In genomic region chr5:138138949-138139775, GRCh38 we compare ENCODE assay signal across 9 cellular contexts. TPM values are rescaled to one million over a fixed set of nuclear protein-coding genes. Genes with fewer than 3 reads are reported as not detected.
DNase-seq lines count a peak whose midpoint lies in the region; ATAC-seq lines count a peak whose summit lies in the region.
"Had no signal": no experiment of that assay in that cellular context is flagged by ENCODE, and none has a peak within 500 bp of the region (broad histone marks: within the 10 kb centered on the region; RNA-seq: fewer than 3 reads in every experiment).

NME5 (minus strand) TSS chr5:138139428; CDS start chr5:138138780, 648 bp downstream.

- no peaks in the 10 kb centered on the region for H3K9me2 ChIP-seq in GM23248 (ENCODE audit: insufficient read depth)

- H3K4me3 Mint-ChIP-seq in activated CD4-positive, alpha-beta T cell treated with anti-CD3 and anti-CD28 coated beads for 36 hours, result no peak within 1 kb of the TSS
- H3K4me3 Mint-ChIP-seq in activated CD4-positive, alpha-beta T cell treated with anti-CD3 and anti-CD28 coated beads, Interleukin-2, amount 10 ng/mL, durations not matched to agents 24 days and 14 days, result no peak within 1 kb of the TSS
- peak within 1 kb of the TSS; percentile 32 to 49 for H3K4me3 Mint-ChIP-seq in stimulated activated naive CD8-positive, alpha-beta T cell treated with anti-CD3 and anti-CD28 coated beads, Interleukin-15, amount 100 ng/mL, for 72 hours

- H3F3A ChIP-seq in GM23248 (ENCODE audit: insufficient read depth), result no peaks in the 10 kb centered on the region

- intact Hi-C loops in activated CD4-positive, alpha-beta T cell treated with anti-CD3 and anti-CD28 coated beads for 36 hours (cut with DNase I, micrococcal nuclease), result loop anchor here in 1 of 2 experiments (10.0 kb wide), 1 partner anchor 504 kb away; no protein-coding TSS in a partner anchor
- intact Hi-C loops in activated CD4-positive, alpha-beta T cell treated with anti-CD3 and anti-CD28 coated beads, Interleukin-2, amount 10 ng/mL, durations not matched to agents 24 days and 14 days (cut with micrococcal nuclease), result loop anchor here (10.0 kb wide), 1 partner anchor 514 kb away; no protein-coding TSS in a partner anchor
- intact Hi-C loops in left colon (cut with DNase I, micrococcal nuclease), result no loop called here

- no peaks in the 10 kb centered on the region for H3K79me2 ChIP-seq in GM23248 (ENCODE audit: insufficient read depth)

- no peak within 1 kb of the TSS for H3K4me2 ChIP-seq in GM23248 (ENCODE audit: unreplicated experiment)

- H3K36me3 Mint-ChIP-seq in activated CD4-positive, alpha-beta T cell treated with anti-CD3 and anti-CD28 coated beads for 36 hours (ENCODE audit: low read depth), result no peaks in the 10 kb centered on the region
- no peaks in the 10 kb centered on the region for H3K36me3 Mint-ChIP-seq in activated CD4-positive, alpha-beta T cell treated with anti-CD3 and anti-CD28 coated beads, Interleukin-2, amount 10 ng/mL, durations not matched to agents 24 days and 14 days (ENCODE audit: low read depth)
- H3K36me3 Mint-ChIP-seq: CD4-positive, CD25-positive, alpha-beta regulatory T cell had no signal

- no peaks in the 10 kb centered on the region for H3K36me3 ChIP-seq in GM23248 (ENCODE audit: low read depth)

- H3K9me3 ChIP-seq in GM23248 (ENCODE audit: low read depth), result no peaks in the 10 kb centered on the region

- DNase-seq in activated CD4-positive, alpha-beta T cell treated with anti-CD3 and anti-CD28 coated beads for 36 hours, result peak; percentile 30
- DNase-seq in activated CD4-positive, alpha-beta T cell treated with anti-CD3 and anti-CD28 coated beads, Interleukin-2, amount 10 ng/mL, durations not matched to agents 24 days and 14 days, result no peak
- DNase-seq in NCI-H345 (lab: John Stamatoyannopoulos, UW) (peak; percentile 83), dermis blood vessel endothelial cell (peak; percentile 82), left colon (peak; percentile 57 to 58), GM23248 (no peak)
- DNase-seq in stimulated activated naive CD8-positive, alpha-beta T cell treated with anti-CD3 and anti-CD28 coated beads, Interleukin-15, amount 100 ng/mL, for 72 hours, result peak in 1 of 2 donors; percentile 16
- DNase-seq: CD4-positive, CD25-positive, alpha-beta regulatory T cell had no signal

- H3K27ac ChIP-seq in GM23248, result no peak within 1 kb of the TSS

- peaks cover 3% of the 10 kb centered on the region for H3K4me1 Mint-ChIP-seq in activated CD4-positive, alpha-beta T cell treated with anti-CD3 and anti-CD28 coated beads for 36 hours
- no peaks in the 10 kb centered on the region for H3K4me1 Mint-ChIP-seq in activated CD4-positive, alpha-beta T cell treated with anti-CD3 and anti-CD28 coated beads, Interleukin-2, amount 10 ng/mL, durations not matched to agents 24 days and 14 days
- H3K4me1 Mint-ChIP-seq in stimulated activated naive CD8-positive, alpha-beta T cell treated with anti-CD3 and anti-CD28 coated beads, Interleukin-15, amount 100 ng/mL, for 72 hours, result no peaks in the 10 kb centered on the region
- H3K4me1 Mint-ChIP-seq: CD4-positive, CD25-positive, alpha-beta regulatory T cell had no signal

- no peak within 1 kb of the TSS for H3K27ac Mint-ChIP-seq in activated CD4-positive, alpha-beta T cell treated with anti-CD3 and anti-CD28 coated beads for 36 hours
- H3K27ac Mint-ChIP-seq in activated CD4-positive, alpha-beta T cell treated with anti-CD3 and anti-CD28 coated beads, Interleukin-2, amount 10 ng/mL, durations not matched to agents 24 days and 14 days, result no peak within 1 kb of the TSS
- H3K27ac Mint-ChIP-seq in stimulated activated naive CD8-positive, alpha-beta T cell treated with anti-CD3 and anti-CD28 coated beads, Interleukin-15, amount 100 ng/mL, for 72 hours, result no peak within 1 kb of the TSS
- H3K27ac Mint-ChIP-seq: CD4-positive, CD25-positive, alpha-beta regulatory T cell had no signal

- H3K27me3 ChIP-seq in GM23248 (replicated peaks; ENCODE audit: insufficient read depth), result no peaks in the 10 kb centered on the region

- H4K20me1 ChIP-seq in GM23248 (ENCODE audit: insufficient read depth), result no peaks in the 10 kb centered on the region

- in situ Hi-C loops in GM23248 (cut with MboI), result no loop called here

- POLR2A ChIA-PET in activated CD4-positive, alpha-beta T cell treated with anti-CD3 and anti-CD28 coated beads for 36 hours (lab: Charles Lee), result no interaction called here

- no peaks in the 10 kb centered on the region for H3K9me3 Mint-ChIP-seq in activated CD4-positive, alpha-beta T cell treated with anti-CD3 and anti-CD28 coated beads for 36 hours (ENCODE audit: low read depth)
- no peaks in the 10 kb centered on the region for H3K9me3 Mint-ChIP-seq in activated CD4-positive, alpha-beta T cell treated with anti-CD3 and anti-CD28 coated beads, Interleukin-2, amount 10 ng/mL, durations not matched to agents 24 days and 14 days
- no peaks in the 10 kb centered on the region for H3K9me3 Mint-ChIP-seq in stimulated activated naive CD8-positive, alpha-beta T cell treated with anti-CD3 and anti-CD28 coated beads, Interleukin-15, amount 100 ng/mL, for 72 hours

- H3K4me3 ChIP-seq in GM23248, result no peak within 1 kb of the TSS

- 39 to 40% methylated on average over 31 of the region's 31 CpGs for WGBS in GM23248 (ENCODE audit: low coverage in 1 of 2, low lambda C conversion rate in 2 of 2, missing lambda C conversion rate in 2 of 2), 2 experiments

- no peak within 1 kb of the TSS for H2AFZ ChIP-seq in GM23248

- peaks cover 4% of the 10 kb centered on the region for H3K27me3 Mint-ChIP-seq in activated CD4-positive, alpha-beta T cell treated with anti-CD3 and anti-CD28 coated beads for 36 hours
- H3K27me3 Mint-ChIP-seq in activated CD4-positive, alpha-beta T cell treated with anti-CD3 and anti-CD28 coated beads, Interleukin-2, amount 10 ng/mL, durations not matched to agents 24 days and 14 days, result peaks cover 23% of the 10 kb centered on the region
- H3K27me3 Mint-ChIP-seq in stimulated activated naive CD8-positive, alpha-beta T cell treated with anti-CD3 and anti-CD28 coated beads, Interleukin-15, amount 100 ng/mL, for 72 hours, result peaks cover 12% of the 10 kb centered on the region

- H3K9ac ChIP-seq in GM23248, result no peak within 1 kb of the TSS

- H3K4me1 ChIP-seq in GM23248 (ENCODE audit: insufficient read depth), result no peaks in the 10 kb centered on the region

- peak; percentile 30 for ATAC-seq in activated CD4-positive, alpha-beta T cell treated with anti-CD3 and anti-CD28 coated beads for 36 hours
- ATAC-seq in left colon, result peak; percentile 84
- ATAC-seq in stimulated activated naive CD8-positive, alpha-beta T cell treated with anti-CD3 and anti-CD28 coated beads, Interleukin-15, amount 100 ng/mL, for 72 hours, result peak; percentile 58
- ATAC-seq in HG02840 (IDR thresholded peaks at IDR 0.05; ENCODE audit: low FRiP score, unreplicated experiment), result no peak

- CTCF ChIA-PET in activated CD4-positive, alpha-beta T cell treated with anti-CD3 and anti-CD28 coated beads for 36 hours (lab: Charles Lee), result interaction anchor here (0.6 to 2.0 kb wide), 6 partner anchors 9 to 103 kb away, joined by 3 to 9 read pairs (median 4); no protein-coding TSS in a partner anchor

RNA-seq across cellular contexts. Expression of gene NME5, which starts in this region (rescaled TPM):
- not detected for total RNA-seq in activated CD4-positive, alpha-beta T cell treated with anti-CD3 and anti-CD28 coated beads for 36 hours
- not detected in 2 replicates for total RNA-seq in activated CD4-positive, alpha-beta T cell treated with anti-CD3 and anti-CD28 coated beads, Interleukin-2, amount 10 ng/mL, durations not matched to agents 24 days and 14 days
- total RNA-seq in dermis blood vessel endothelial cell (1.5 and 2.4 TPM in 2 replicates), left colon (1 to 10 TPM in 1 of 2 donors, under 1 TPM in 1; 0.75 to 1.0 TPM)
- not detected in 2 replicates for total RNA-seq in GM23248 (2014; rRNA removed; shearing (Covaris generic))
- polyA plus RNA-seq in GM23248 (2016; fragmentation: Nextera tagmentation; extraction: Ambion mirVana), result not detected in 2 replicates
- total RNA-seq: CD4-positive, CD25-positive, alpha-beta regulatory T cell had no signal
- polyA plus RNA-seq: CD4-positive, CD25-positive, alpha-beta regulatory T cell had no signal

Comparison
In these comparisons a context has a peak if more than half of its experiments do, and no peak if none do; other contexts are left out.
1. Peak in DNase-seq and ATAC-seq in activated CD4-positive, alpha-beta T cell treated with anti-CD3 and anti-CD28 coated beads for 36 hours; RNA of the gene not detected or under 1 TPM.
2. DNase-seq: peak in NCI-H345 (single experiment), dermis blood vessel endothelial cell (single experiment) and left colon (2 of 2); none in activated CD4-positive, alpha-beta T cell treated with anti-CD3 and anti-CD28 coated beads, Interleukin-2, amount 10 ng/mL, durations not matched to agents 24 days and 14 days (single experiment) and GM23248 (single experiment).
3. H3K4me3 Mint-ChIP-seq: peak in stimulated activated naive CD8-positive, alpha-beta T cell treated with anti-CD3 and anti-CD28 coated beads, Interleukin-15, amount 100 ng/mL, for 72 hours (2 of 2); none in activated CD4-positive, alpha-beta T cell treated with anti-CD3 and anti-CD28 coated beads for 36 hours (single experiment) and activated CD4-positive, alpha-beta T cell treated with anti-CD3 and anti-CD28 coated beads, Interleukin-2, amount 10 ng/mL, durations not matched to agents 24 days and 14 days (single experiment).